In the genomic region with DNA sequence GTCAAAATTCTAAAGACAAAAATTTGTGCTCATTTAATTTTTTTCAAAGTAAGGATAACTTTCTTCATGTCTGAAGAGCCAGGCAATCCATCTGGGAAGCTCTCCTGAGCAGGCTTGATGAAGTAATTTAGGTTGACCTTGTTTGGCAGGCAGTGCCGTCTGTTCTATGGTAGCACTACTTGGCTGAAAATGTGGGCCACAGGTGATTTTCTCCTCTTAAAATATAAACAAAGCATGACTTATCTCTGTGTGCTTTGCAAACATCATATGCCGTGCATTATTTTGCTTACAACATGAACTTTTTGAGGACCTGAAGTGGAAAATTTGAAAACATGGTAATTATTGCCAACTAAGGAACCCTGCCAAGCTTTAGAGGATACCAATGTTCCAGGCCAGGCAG, we compare ENCODE assay signal across 14 cellular contexts.
"Had no signal": no experiment of that assay in that cellular context is flagged by ENCODE, and none has a peak within 500 bp of the region (broad histone marks: within the 10 kb centered on the region; RNA-seq: fewer than 3 reads in every experiment).

No MANE protein-coding gene starts in this region.

- H3K9me3 ChIP-seq: left ventricle myocardium inferior, psoas muscle, sigmoid colon, vagina had no signal

- H3K27me3 ChIP-seq: sigmoid colon, vagina had no signal

- H3K4me1 ChIP-seq: left ventricle myocardium inferior, psoas muscle, vagina had no signal

- H3K36me3 ChIP-seq: left ventricle myocardium inferior, sigmoid colon, vagina had no signal

- DNase-seq: activated CD4-positive, alpha-beta T cell treated with anti-CD3 and anti-CD28 coated beads, Interleukin-2, amount 50 U/mL, for 1 hour; activated CD4-positive, CD25-positive, alpha-beta regulatory T cell treated with anti-CD3 and anti-CD28 coated beads, Interleukin-2, amount 50 U/mL, for 72 hours; activated CD8-positive, alpha-beta memory T cell treated with anti-CD3 and anti-CD28 coated beads, Interleukin-2, amount 50 U/mL, for 4 hours; activated naive CD4-positive, alpha-beta T cell treated with anti-CD3 and anti-CD28 coated beads for 36 hours; activated T-cell treated with anti-CD3 and anti-CD28 coated beads, Interleukin-2, amount 50 U/mL, for 4 hours; anterior cingulate cortex; foreskin fibroblast; hippocampal formation; islet precursor cell; left ventricle myocardium inferior; psoas muscle; sigmoid colon; stimulated activated naive B cell treated with anti-CD40 and anti-IgM and Interleukin-4, amounts not matched to agents 10 μg/mL and 1 μg/mL and 100 μg/mL, for 72 hours had no signal

- H3K4me3 ChIP-seq: left ventricle myocardium inferior, psoas muscle, sigmoid colon, vagina had no signal

- ATAC-seq: activated T-cell treated with anti-CD3 and anti-CD28 coated beads, Interleukin-2, amount 50 U/mL, for 4 hours; psoas muscle; stimulated activated naive B cell treated with anti-CD40 and anti-IgM and Interleukin-4, amounts not matched to agents 10 μg/mL and 1 μg/mL and 100 μg/mL, for 72 hours had no signal

- H3K27ac ChIP-seq: left ventricle myocardium inferior, psoas muscle, vagina had no signal
